ENCODE assay signal across 10 cellular contexts in genomic region chr6:35729722-35730121, GRCh38. TPM values are rescaled to one million over a fixed set of nuclear protein-coding genes. Genes with fewer than 3 reads are reported as not detected.
DNase-seq lines count a peak whose midpoint lies in the region; ATAC-seq, FAIRE-seq and TF ChIP-seq lines count a peak whose summit lies in the region.
"Had no signal": no experiment of that assay in that cellular context is flagged by ENCODE, and none has a peak within 500 bp of the region (broad histone marks: within the 10 kb centered on the region; RNA-seq: fewer than 3 reads in every experiment).

No MANE protein-coding gene starts in this region.

- H3K4me1 Mint-ChIP-seq in effector memory CD8-positive, alpha-beta T cell (ENCODE audit: low read depth in 2 of 2) = peaks cover 55 to 74% of the 10 kb centered on the region in 2 donors

- POLR2A ChIA-PET in RWPE1 (lab: Yijun Ruan, JAX; ENCODE audit: low non-redundant PET) = no interaction called here

- CTCF ChIA-PET in RWPE1 (lab: Yijun Ruan, JAX) = no interaction called here

- H3K4me2 ChIP-seq in BLaER1 treated with 17β-estradiol and CSF1 and Interleukin-3, amounts not matched to agents 10 nM and 100 nM = peak overlapping the region; percentile 91 to 100 (median 93)

- no peaks in the 10 kb centered on the region for H3K27me3 ChIP-seq in BLaER1 treated with 17β-estradiol and CSF1 and Interleukin-3, amounts not matched to agents 10 nM and 100 nM
- no peaks in the 10 kb centered on the region for H3K27me3 ChIP-seq in pancreas

- H3K27ac Mint-ChIP-seq in effector memory CD8-positive, alpha-beta T cell = peak overlapping the region; percentile 87 to 95

- no peak for ATAC-seq in effector memory CD8-positive, alpha-beta T cell (replicated peaks)
- ATAC-seq in pancreas = no peak

- H3K9me3 ChIP-seq in BLaER1 treated with 17β-estradiol and CSF1 and Interleukin-3, amounts not matched to agents 10 nM and 100 nM (replicated peaks in 1 of 11) = no peaks in the 10 kb centered on the region
- no peaks in the 10 kb centered on the region for H3K9me3 ChIP-seq in pancreas

- H3K4me1 ChIP-seq in BLaER1 treated with 17β-estradiol and CSF1 and Interleukin-3, amounts not matched to agents 10 nM and 100 nM = peaks cover 76 to 90% (median 87%) of the 10 kb centered on the region in 10 experiments
- peaks cover 50 to 74% (median 72%) of the 10 kb centered on the region in 3 donors for H3K4me1 ChIP-seq in pancreas

- H3K9me3 Mint-ChIP-seq in effector memory CD8-positive, alpha-beta T cell = no peaks in the 10 kb centered on the region

- FAIRE-seq in pancreas (lab: Jason Lieb, UNC) = no peak
- FAIRE-seq: frontal cortex had no signal

- no peaks in the 10 kb centered on the region for H3K27me3 Mint-ChIP-seq in effector memory CD8-positive, alpha-beta T cell

- peak overlapping the region in 2 of 10 experiments; percentile 14 to 76; a peak in 1 of 20 replicates for H3K4me3 ChIP-seq in BLaER1 treated with 17β-estradiol and CSF1 and Interleukin-3, amounts not matched to agents 10 nM and 100 nM
- no peak overlapping the region for H3K4me3 ChIP-seq in pancreas

- H3K27ac ChIP-seq in BLaER1 treated with 17β-estradiol and CSF1 and Interleukin-3, amounts not matched to agents 10 nM and 100 nM = peak overlapping the region in 8 of 11 experiments; percentile 86 to 98 (median 96); a peak in 15 of 22 replicates
- H3K27ac ChIP-seq in RWPE1 (peak overlapping the region; percentile 100), pancreas (peak overlapping the region in 3 of 4 donors; percentile 93 to 99 (median 99))

- H3K36me3 Mint-ChIP-seq in effector memory CD8-positive, alpha-beta T cell (ENCODE audit: insufficient read depth) = peaks cover 19% of the 10 kb centered on the region

- DNase-seq in RWPE1 (ENCODE audit: low spot score) (no peak), pancreas (no peak), middle frontal gyrus (ENCODE audit: extremely low spot score, low spot score) (no peak), NCI-H128 (lab: John Stamatoyannopoulos, UW; ENCODE audit: unreplicated experiment) (no peak), NCI-H2196 treated with DMSO at 0.1 percent for 48 hours (lab: John Stamatoyannopoulos, UW; ENCODE audit: unreplicated experiment) (no peak), ureter (ENCODE audit: low spot score) (no peak)
- DNase-seq in effector memory CD8-positive, alpha-beta T cell = no peak
- DNase-seq: NCI-H1417 had no signal

- peak overlapping the region; percentile 80 to 86 for H3K4me3 Mint-ChIP-seq in effector memory CD8-positive, alpha-beta T cell

- H4K20me1 ChIP-seq in BLaER1 treated with 17β-estradiol and CSF1 and Interleukin-3, amounts not matched to agents 10 nM and 100 nM = no peaks in the 10 kb centered on the region; a peak in 1 of 22 replicates

- intact Hi-C loops in pancreas (cut with DNase I) = no loop called here

- WGBS in pancreas, 2 donors = 58 to 61% methylated on average over 2 of the region's 2 CpGs

- H3K9ac ChIP-seq in BLaER1 treated with 17β-estradiol and CSF1 and Interleukin-3, amounts not matched to agents 10 nM and 100 nM = peak overlapping the region in 8 of 11 experiments; percentile 71 to 94 (median 88); a peak in 14 of 22 replicates

- H3K36me3 ChIP-seq in BLaER1 treated with 17β-estradiol and CSF1 and Interleukin-3, amounts not matched to agents 10 nM and 100 nM = no peaks in the 10 kb centered on the region
- no peaks in the 10 kb centered on the region for H3K36me3 ChIP-seq in pancreas

- TF ChIP-seq CTCF in RWPE1 (conservative IDR thresholded peaks at IDR 0.05; ENCODE audit: low read depth) = no peak
- TF ChIP-seq CTCF in pancreas (IDR thresholded peaks at IDR 0.05) = no peak

RNA-seq across cellular contexts. Expression of gene ARMC12, which starts 7.1 kb away (rescaled TPM):
- total RNA-seq in pancreas = under 1 TPM; 0.12 to 0.75 (median 0.44) TPM
- 1 to 10 TPM; 2.2 to 2.6 TPM for polyA plus RNA-seq in pancreas
- total RNA-seq in ureter = 1.5 TPM

RNA-seq across cellular contexts. Expression of gene FKBP5, which starts 41.0 kb away (rescaled TPM):
- 10 to 100 TPM; 13.0 to 78.4 (median 61.3) TPM for total RNA-seq in pancreas
- 10 to 100 TPM; 31.8 to 44.1 TPM for polyA plus RNA-seq in pancreas
- total RNA-seq in ureter = 112 TPM

RNA-seq across cellular contexts. Expression of gene CLPSL2, which starts 46.7 kb away (rescaled TPM):
- total RNA-seq in pancreas (1 to 10 TPM; 1.4 to 4.3 (median 2.8) TPM), ureter (not detected)
- 1 to 10 TPM in 1 of 2 donors, under 1 TPM in 1; 0.61 to 2.5 TPM for polyA plus RNA-seq in pancreas
- total RNA-seq: frontal cortex had no signal

RNA-seq across cellular contexts. Expression of gene CLPSL1, which starts 51.1 kb away (rescaled TPM):
- total RNA-seq in pancreas (100 to 1,000 TPM in 1 of 6 donors, 10 to 100 TPM in 4, 1 to 10 TPM in 1; 6.0 to 102 (median 38.3) TPM), ureter (not detected)
- polyA plus RNA-seq in pancreas = 10 to 100 TPM in 1 of 2 donors, not detected in 1; 83.2 TPM
- total RNA-seq: frontal cortex had no signal
